Comparison of ENCODE assay signal across 25 cellular contexts in genomic region chr10:111117528-111118277, GRCh38. TPM values are rescaled to one million over a fixed set of nuclear protein-coding genes. Genes with fewer than 3 reads are reported as not detected.
"Had no signal": no experiment of that assay in that cellular context is flagged by ENCODE, and none has a peak within 500 bp of the region (broad histone marks: within the 10 kb centered on the region; RNA-seq: fewer than 3 reads in every experiment).

No MANE protein-coding gene starts in this region.

- ATAC-seq: activated naive CD4-positive, alpha-beta T cell treated with anti-CD3 and anti-CD28 coated beads, Interleukin-2, amount 50 U/mL, for 72 hours; activated T-cell treated with anti-CD3 and anti-CD28 coated beads, Interleukin-2, amount 50 U/mL, for 4 hours; activated T-helper 17 cell treated with anti-CD3 and anti-CD28 coated beads, Interleukin-2, amount 50 U/mL, for 72 hours; gastrocnemius medialis; sciatic nerve had no signal

- H3K27me3 ChIP-seq: breast epithelium, gastrocnemius medialis, ovary, stomach, thyroid gland had no signal

- DNase-seq: activated CD4-positive, alpha-beta T cell treated with anti-CD3 and anti-CD28 coated beads for 4 hours; activated CD4-positive, alpha-beta T cell treated with anti-CD3 and anti-CD28 coated beads, Interleukin-2, amount 50 U/mL, for 4 hours; activated naive CD4-positive, alpha-beta T cell; activated T-cell treated with anti-CD3 and anti-CD28 coated beads, Interleukin-2, amount 50 U/mL, for 4 hours; effector CD8-positive, alpha-beta T cell; gastrocnemius medialis; hypothalamus; immature natural killer cell; ovary; stimulated activated CD4-positive, alpha-beta T cell treated with anti-CD3 and anti-CD28 coated beads, Interleukin-4, amount 100 ng/mL, for 24 hours; stomach; T-helper 1 cell; thyroid gland had no signal

- H3K4me1 Mint-ChIP-seq: activated T-helper 17 cell treated with anti-CD3 and anti-CD28 coated beads, Interleukin-2, amount 50 U/mL, for 72 hours; nephron had no signal

- H3K4me3 Mint-ChIP-seq: activated T-cell treated with anti-CD3 and anti-CD28 coated beads, Interleukin-2, amount 50 U/mL, for 4 hours; activated T-helper 17 cell treated with anti-CD3 and anti-CD28 coated beads, Interleukin-2, amount 50 U/mL, for 72 hours; central memory CD8-positive, alpha-beta T cell; immature natural killer cell; nephron; stimulated activated memory B cell treated with anti-CD40 and anti-IgM and Interleukin-4, amounts not matched to agents 10 μg/mL and 1 μg/mL and 100 μg/mL, for 72 hours; T-helper 2 cell treated with Interferon-gamma antibody and Interleukin-4, amounts not matched to agents 5 μg/mL and 100 μg/mL, for 36 hours had no signal

- H3K36me3 Mint-ChIP-seq: activated naive CD4-positive, alpha-beta T cell treated with anti-CD3 and anti-CD28 coated beads, Interleukin-2, amount 50 U/mL, for 72 hours; immature natural killer cell; stimulated activated memory B cell treated with anti-CD40 and anti-IgM and Interleukin-4, amounts not matched to agents 10 μg/mL and 1 μg/mL and 100 μg/mL, for 72 hours had no signal

- H3K27ac Mint-ChIP-seq: activated T-helper 17 cell treated with anti-CD3 and anti-CD28 coated beads, Interleukin-2, amount 50 U/mL, for 72 hours; immature natural killer cell; nephron; progenitor cell of endocrine pancreas; stimulated activated memory B cell treated with anti-CD40 and anti-IgM and Interleukin-4, amounts not matched to agents 10 μg/mL and 1 μg/mL and 100 μg/mL, for 72 hours; T-helper 2 cell treated with Interferon-gamma antibody and Interleukin-4, amounts not matched to agents 5 μg/mL and 100 μg/mL, for 36 hours had no signal

- H3K4me1 ChIP-seq: breast epithelium, gastrocnemius medialis, stomach, thyroid gland had no signal

- H3K4me3 ChIP-seq: breast epithelium, gastrocnemius medialis, ovary, stomach, thyroid gland had no signal

- H3K9me3 Mint-ChIP-seq: activated T-cell treated with anti-CD3 and anti-CD28 coated beads, Interleukin-2, amount 50 U/mL, for 4 hours; activated T-helper 17 cell treated with anti-CD3 and anti-CD28 coated beads, Interleukin-2, amount 50 U/mL, for 72 hours; central memory CD8-positive, alpha-beta T cell; immature natural killer cell; nephron; stimulated activated memory B cell treated with anti-CD40 and anti-IgM and Interleukin-4, amounts not matched to agents 10 μg/mL and 1 μg/mL and 100 μg/mL, for 72 hours; T-helper 2 cell treated with Interferon-gamma antibody and Interleukin-4, amounts not matched to agents 5 μg/mL and 100 μg/mL, for 36 hours had no signal

- H3K36me3 ChIP-seq: breast epithelium, gastrocnemius medialis, ovary, stomach, thyroid gland had no signal

- H3K9me3 ChIP-seq: breast epithelium, gastrocnemius medialis, ovary, stomach, thyroid gland had no signal

- H3K27ac ChIP-seq: breast epithelium, gastrocnemius medialis, ovary, stomach, thyroid gland, VCaP had no signal

RNA-seq across cellular contexts. Expression of gene ADRA2A, which starts 40.9 kb away (rescaled TPM):
- total RNA-seq: activated naive CD4-positive, alpha-beta T cell treated with anti-CD3 and anti-CD28 coated beads, Interleukin-2, amount 50 U/mL, for 72 hours; activated T-helper 17 cell treated with anti-CD3 and anti-CD28 coated beads, Interleukin-2, amount 50 U/mL, for 72 hours; dermis microvascular lymphatic vessel endothelial cell; kidney epithelial cell had no signal
- polyA plus RNA-seq: immature natural killer cell had no signal
